In the genomic region with DNA sequence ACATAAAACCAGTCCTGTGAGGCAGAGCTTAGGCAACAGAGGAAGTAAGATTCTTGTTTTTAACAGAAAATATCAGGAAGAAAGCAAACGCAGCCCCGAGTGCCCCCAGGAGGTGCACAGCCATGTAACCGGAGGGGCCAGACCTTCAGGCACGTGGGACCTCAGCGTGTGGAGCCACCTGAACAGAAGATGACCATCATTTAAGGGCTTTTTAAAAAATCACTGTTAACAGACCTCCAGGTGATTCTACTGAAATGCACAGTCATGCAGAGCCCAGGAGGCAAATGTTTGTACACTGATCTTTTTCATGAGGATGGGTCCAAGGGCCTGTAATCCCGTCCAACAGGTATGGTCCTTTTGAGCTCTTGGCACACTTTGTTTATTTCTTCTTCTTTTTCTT, we compare ENCODE assay signal across 11 cellular contexts. TPM values are rescaled to one million over a fixed set of nuclear protein-coding genes. Genes with fewer than 3 reads are reported as not detected.
DNase-seq lines count a peak whose midpoint lies in the region; ATAC-seq lines count a peak whose summit lies in the region.
"Had no signal": no experiment of that assay in that cellular context is flagged by ENCODE, and none has a peak within 500 bp of the region (broad histone marks: within the 10 kb centered on the region; RNA-seq: fewer than 3 reads in every experiment).

No MANE protein-coding gene starts in this region.

- peak; percentile 49 for DNase-seq in activated CD4-positive, alpha-beta T cell treated with anti-CD3 and anti-CD28 coated beads, Interleukin-2, amount 10 ng/mL, durations not matched to agents 24 days and 14 days
- no peak for DNase-seq in activated CD4-positive, alpha-beta T cell treated with anti-CD3 and anti-CD28 coated beads for 48 hours
- DNase-seq in Kasumi-1 (lab: John Stamatoyannopoulos, UW) = peak; percentile 28 to 39
- no peak for DNase-seq in T-cell
- DNase-seq in naive B cell = peak; percentile 12
- DNase-seq in iPS-NIHi11 (ENCODE audit: low spot score) = no peak
- no peak for DNase-seq in head of caudate nucleus
- DNase-seq in retina = no peak
- DNase-seq: GF-D8, NCI-H2029, RPMI8226 had no signal

- H3K27me3 Mint-ChIP-seq in activated CD4-positive, alpha-beta T cell treated with anti-CD3 and anti-CD28 coated beads, Interleukin-2, amount 10 ng/mL, durations not matched to agents 24 days and 14 days = no peaks in the 10 kb centered on the region
- H3K27me3 Mint-ChIP-seq in T-cell (no peaks in the 10 kb centered on the region), naive B cell (no peaks in the 10 kb centered on the region)

- H3K9me3 Mint-ChIP-seq in activated CD4-positive, alpha-beta T cell treated with anti-CD3 and anti-CD28 coated beads, Interleukin-2, amount 10 ng/mL, durations not matched to agents 24 days and 14 days = no peaks in the 10 kb centered on the region
- H3K9me3 Mint-ChIP-seq in T-cell (no peaks in the 10 kb centered on the region), naive B cell (peaks cover 3 to 37% (median 20%) of the 10 kb centered on the region in 7 donors)

- H3K4me3 Mint-ChIP-seq in activated CD4-positive, alpha-beta T cell treated with anti-CD3 and anti-CD28 coated beads, Interleukin-2, amount 10 ng/mL, durations not matched to agents 24 days and 14 days = no peak overlapping the region
- H3K4me3 Mint-ChIP-seq in T-cell = no peak overlapping the region
- no peak overlapping the region for H3K4me3 Mint-ChIP-seq in naive B cell

- CTCF ChIA-PET in T-cell (lab: Charles Lee) = no interaction called here

- intact Hi-C loops in activated CD4-positive, alpha-beta T cell treated with anti-CD3 and anti-CD28 coated beads, Interleukin-2, amount 10 ng/mL, durations not matched to agents 24 days and 14 days (cut with micrococcal nuclease) = no loop called here
- intact Hi-C loops in head of caudate nucleus (cut with DNase I) = no loop called here

- peaks cover 3% of the 10 kb centered on the region for H3K4me1 Mint-ChIP-seq in activated CD4-positive, alpha-beta T cell treated with anti-CD3 and anti-CD28 coated beads, Interleukin-2, amount 10 ng/mL, durations not matched to agents 24 days and 14 days
- H3K4me1 Mint-ChIP-seq in T-cell = peaks cover 4 to 39% (median 28%) of the 10 kb centered on the region in 3 donors
- peaks cover 39 to 45% (median 42%) of the 10 kb centered on the region in 3 donors for H3K4me1 Mint-ChIP-seq in naive B cell

- H3K36me3 Mint-ChIP-seq in activated CD4-positive, alpha-beta T cell treated with anti-CD3 and anti-CD28 coated beads, Interleukin-2, amount 10 ng/mL, durations not matched to agents 24 days and 14 days (ENCODE audit: low read depth) = peaks cover 7% of the 10 kb centered on the region
- peaks cover 3% of the 10 kb centered on the region for H3K36me3 Mint-ChIP-seq in T-cell
- peaks cover 7 to 38% of the 10 kb centered on the region in 2 donors for H3K36me3 Mint-ChIP-seq in naive B cell

- POLR2A ChIA-PET in T-cell (lab: Charles Lee) = interaction anchor here in 1 of 2 donors (0.5 to 0.6 kb wide), 2 partner anchors 490 to 1173 kb away, joined by 3 read pairs; no protein-coding TSS in a partner anchor

- ATAC-seq in T-cell (replicated peaks in 1 of 4) (peak in 1 of 4 experiments; percentile 29), naive B cell (ENCODE audit: low read depth in 2 of 2) (peak; percentile 70 to 80)

- H3K27ac Mint-ChIP-seq in activated CD4-positive, alpha-beta T cell treated with anti-CD3 and anti-CD28 coated beads, Interleukin-2, amount 10 ng/mL, durations not matched to agents 24 days and 14 days = peak overlapping the region; percentile 3
- peak overlapping the region; percentile 53 to 56 for H3K27ac Mint-ChIP-seq in T-cell
- peak overlapping the region; percentile 4 to 96 (median 90) for H3K27ac Mint-ChIP-seq in naive B cell

RNA-seq across cellular contexts. Expression of gene SPG21, which starts 38.8 kb away (rescaled TPM):
- total RNA-seq in activated CD4-positive, alpha-beta T cell treated with anti-CD3 and anti-CD28 coated beads, Interleukin-2, amount 10 ng/mL, durations not matched to agents 24 days and 14 days = 70.4 and 76.2 TPM in 2 replicates
- total RNA-seq in T-cell = 10 to 100 TPM; 40.1 to 58.4 (median 49.0) TPM
- polyA plus RNA-seq in naive B cell (ENCODE audit: low read depth in 6 of 6) = 100 to 1,000 TPM; 190 to 258 (median 205) TPM

RNA-seq across cellular contexts. Expression of gene ANKDD1A, which starts 39.2 kb away (rescaled TPM):
- 1.4 and 1.8 TPM in 2 replicates for total RNA-seq in activated CD4-positive, alpha-beta T cell treated with anti-CD3 and anti-CD28 coated beads, Interleukin-2, amount 10 ng/mL, durations not matched to agents 24 days and 14 days
- 10 to 100 TPM in 2 of 5 donors, 1 to 10 TPM in 3; 1.7 to 13.4 (median 7.9) TPM for total RNA-seq in T-cell
- 1 to 10 TPM in 3 of 6 donors, under 1 TPM in 2, not detected in 1; 0.14 to 3.3 (median 1.3) TPM for polyA plus RNA-seq in naive B cell (ENCODE audit: low read depth in 6 of 6)

Comparison
In these comparisons a context has a peak if more than half of its experiments do, and no peak if none do; other contexts are left out.
1. DNase-seq: peak in activated CD4-positive, alpha-beta T cell treated with anti-CD3 and anti-CD28 coated beads, Interleukin-2, amount 10 ng/mL, durations not matched to agents 24 days and 14 days (single experiment), Kasumi-1 (2 of 2) and naive B cell (single experiment); none in activated CD4-positive, alpha-beta T cell treated with anti-CD3 and anti-CD28 coated beads for 48 hours (single experiment), T-cell (0 of 34), iPS-NIHi11 (single experiment), head of caudate nucleus (0 of 42) and retina (single experiment).
2. H3K27ac Mint-ChIP-seq: peak in every context shown above with its lines; median percentile 90 in naive B cell; 54 in T-cell; 3 in activated CD4-positive, alpha-beta T cell treated with anti-CD3 and anti-CD28 coated beads, Interleukin-2, amount 10 ng/mL, durations not matched to agents 24 days and 14 days.